In the genomic region with DNA sequence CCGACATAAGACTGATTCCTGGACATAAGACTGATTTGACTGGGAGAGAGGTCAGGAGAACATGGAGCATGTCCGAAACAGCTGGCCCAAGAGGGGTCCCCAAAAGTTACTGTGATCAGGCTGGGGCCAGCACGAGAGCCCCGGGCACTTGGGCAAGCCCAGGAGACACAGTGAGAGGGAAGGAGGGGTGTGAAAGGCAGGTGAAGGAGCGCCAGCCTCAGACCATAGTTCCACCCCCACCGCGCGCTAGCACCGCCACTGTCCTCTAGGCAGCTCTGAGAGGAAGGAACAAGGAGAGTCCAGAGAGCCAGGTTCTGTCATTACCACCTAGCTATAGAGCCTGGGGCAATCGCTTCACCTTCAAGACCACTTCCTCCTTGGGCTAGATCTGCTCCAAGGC, we compare ENCODE assay signal across 1 cellular context.
TF ChIP-seq lines count a peak whose summit lies in the region.

No MANE protein-coding gene starts in this region.

TF ChIP-seq in WTC11, 78 proteins besides CTCF, POLR2A, EP300 and RAD21 (continued from another document):
- TF ChIP-seq, protein P1, sequence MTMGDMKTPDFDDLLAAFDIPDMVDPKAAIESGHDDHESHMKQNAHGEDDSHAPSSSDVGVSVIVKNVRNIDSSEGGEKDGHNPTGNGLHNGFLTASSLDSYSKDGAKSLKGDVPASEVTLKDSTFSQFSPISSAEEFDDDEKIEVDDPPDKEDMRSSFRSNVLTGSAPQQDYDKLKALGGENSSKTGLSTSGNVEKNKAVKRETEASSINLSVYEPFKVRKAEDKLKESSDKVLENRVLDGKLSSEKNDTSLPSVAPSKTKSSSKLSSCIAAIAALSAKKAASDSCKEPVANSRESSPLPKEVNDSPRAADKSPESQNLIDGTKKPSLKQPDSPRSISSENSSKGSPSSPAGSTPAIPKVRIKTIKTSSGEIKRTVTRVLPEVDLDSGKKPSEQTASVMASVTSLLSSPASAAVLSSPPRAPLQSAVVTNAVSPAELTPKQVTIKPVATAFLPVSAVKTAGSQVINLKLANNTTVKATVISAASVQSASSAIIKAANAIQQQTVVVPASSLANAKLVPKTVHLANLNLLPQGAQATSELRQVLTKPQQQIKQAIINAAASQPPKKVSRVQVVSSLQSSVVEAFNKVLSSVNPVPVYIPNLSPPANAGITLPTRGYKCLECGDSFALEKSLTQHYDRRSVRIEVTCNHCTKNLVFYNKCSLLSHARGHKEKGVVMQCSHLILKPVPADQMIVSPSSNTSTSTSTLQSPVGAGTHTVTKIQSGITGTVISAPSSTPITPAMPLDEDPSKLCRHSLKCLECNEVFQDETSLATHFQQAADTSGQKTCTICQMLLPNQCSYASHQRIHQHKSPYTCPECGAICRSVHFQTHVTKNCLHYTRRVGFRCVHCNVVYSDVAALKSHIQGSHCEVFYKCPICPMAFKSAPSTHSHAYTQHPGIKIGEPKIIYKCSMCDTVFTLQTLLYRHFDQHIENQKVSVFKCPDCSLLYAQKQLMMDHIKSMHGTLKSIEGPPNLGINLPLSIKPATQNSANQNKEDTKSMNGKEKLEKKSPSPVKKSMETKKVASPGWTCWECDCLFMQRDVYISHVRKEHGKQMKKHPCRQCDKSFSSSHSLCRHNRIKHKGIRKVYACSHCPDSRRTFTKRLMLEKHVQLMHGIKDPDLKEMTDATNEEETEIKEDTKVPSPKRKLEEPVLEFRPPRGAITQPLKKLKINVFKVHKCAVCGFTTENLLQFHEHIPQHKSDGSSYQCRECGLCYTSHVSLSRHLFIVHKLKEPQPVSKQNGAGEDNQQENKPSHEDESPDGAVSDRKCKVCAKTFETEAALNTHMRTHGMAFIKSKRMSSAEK (CRISPR knock-in tag; IDR thresholded peaks at IDR 0.05; ENCODE audit: borderline replicate concordance): no peak
- TF ChIP-seq OVOL2 (CRISPR knock-in tag; IDR thresholded peaks at IDR 0.05; ENCODE audit: borderline replicate concordance) (no peak), ZNF423 (CRISPR knock-in tag; IDR thresholded peaks at IDR 0.05) (no peak), MXD4 (CRISPR knock-in tag; IDR thresholded peaks at IDR 0.05; ENCODE audit: borderline replicate concordance) (no peak)
